ENCODE assay signal across 14 cellular contexts in the genomic region with DNA sequence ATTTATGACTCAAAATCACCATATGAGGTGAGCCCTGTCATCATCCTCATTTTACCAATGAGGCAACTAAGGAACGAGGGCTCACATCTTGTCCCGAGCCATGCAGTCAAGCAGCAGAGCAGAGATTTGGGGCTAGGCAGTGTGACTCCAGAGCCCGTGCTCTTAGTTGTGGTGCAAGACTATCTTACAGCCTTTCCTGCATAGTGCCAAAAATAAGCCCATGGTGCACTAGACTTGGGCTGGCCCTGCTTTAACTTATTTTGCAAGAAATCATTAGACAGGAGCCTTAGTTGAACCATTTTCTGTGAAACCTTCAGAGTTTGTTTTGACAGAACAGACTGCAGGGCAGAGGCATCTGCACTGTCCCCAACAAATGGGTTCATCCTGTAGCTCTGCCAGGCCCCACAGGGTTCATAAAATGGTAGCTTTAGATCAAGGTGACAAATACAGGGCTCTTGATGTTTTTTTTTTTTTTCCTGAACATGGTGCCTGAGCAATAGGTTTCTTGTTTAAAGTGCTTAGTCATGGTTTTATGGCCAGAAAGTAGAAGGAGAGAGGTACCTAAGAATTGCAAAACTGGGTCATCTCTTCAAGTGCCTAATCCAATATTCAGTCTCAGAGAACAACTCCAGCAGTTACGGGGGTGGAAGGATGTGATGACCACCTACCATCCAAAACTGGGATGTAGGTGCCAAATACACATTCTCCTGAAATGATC. TPM values are rescaled to one million over a fixed set of nuclear protein-coding genes. Genes with fewer than 3 reads are reported as not detected.
DNase-seq lines count a peak whose midpoint lies in the region; ATAC-seq and TF ChIP-seq lines count a peak whose summit lies in the region.
"Had no signal": no experiment of that assay in that cellular context is flagged by ENCODE, and none has a peak within 500 bp of the region (broad histone marks: within the 10 kb centered on the region; RNA-seq: fewer than 3 reads in every experiment).

No MANE protein-coding gene starts in this region.

- H3K27me3 ChIP-seq in CD4-positive, alpha-beta memory T cell (ENCODE audit: insufficient read depth, low read length) = no peaks in the 10 kb centered on the region
- H3K27me3 ChIP-seq in mammary epithelial cell (ENCODE audit: insufficient read depth, low read length) = no peaks in the 10 kb centered on the region
- H3K27me3 ChIP-seq in Karpas-422 (ENCODE audit: low read length) = no peaks in the 10 kb centered on the region

- peak overlapping the region; percentile 7 to 89 (median 78) for H3K27ac Mint-ChIP-seq in CD4-positive, alpha-beta memory T cell
- peak overlapping the region in 8 of 10 donors; percentile 22 to 87 (median 66) for H3K27ac Mint-ChIP-seq in naive thymus-derived CD8-positive, alpha-beta T cell
- H3K27ac Mint-ChIP-seq: progenitor cell of endocrine pancreas had no signal

- peaks cover 8 to 16% of the 10 kb centered on the region in 2 donors for H3K36me3 Mint-ChIP-seq in CD4-positive, alpha-beta memory T cell
- peaks cover 0 to 7% (median 0%) of the 10 kb centered on the region in 3 donors for H3K36me3 Mint-ChIP-seq in naive thymus-derived CD8-positive, alpha-beta T cell

- peak overlapping the region in 5 of 8 donors; percentile 8 to 72 (median 52) for H3K4me3 Mint-ChIP-seq in CD4-positive, alpha-beta memory T cell
- peak overlapping the region in 5 of 10 donors; percentile 44 to 63 (median 59) for H3K4me3 Mint-ChIP-seq in naive thymus-derived CD8-positive, alpha-beta T cell

- peaks cover 60 to 89% (median 77%) of the 10 kb centered on the region in 4 donors for H3K4me1 Mint-ChIP-seq in CD4-positive, alpha-beta memory T cell
- H3K4me1 Mint-ChIP-seq in naive thymus-derived CD8-positive, alpha-beta T cell = peaks cover 33 to 80% (median 78%) of the 10 kb centered on the region in 4 donors

- POLR2A ChIA-PET in CD4-positive, alpha-beta memory T cell (lab: Charles Lee; ENCODE audit: partially characterized antibody) = interaction anchor here (1.1 to 1.7 kb wide), 4 partner anchors 37 to 79 kb away, joined by 3 to 8 read pairs (median 4); no protein-coding TSS in a partner anchor
- POLR2A ChIA-PET in naive thymus-derived CD8-positive, alpha-beta T cell (lab: Charles Lee) = no interaction called here

- H3K27ac ChIP-seq in CD4-positive, alpha-beta memory T cell (ENCODE audit: low read depth, low read length) = peak overlapping the region; percentile 24
- H3K27ac ChIP-seq in mammary epithelial cell (ENCODE audit: insufficient read depth, low read depth, low read length) = peak overlapping the region; percentile 83
- no peak overlapping the region for H3K27ac ChIP-seq in Karpas-422 (ENCODE audit: low read length)
- H3K27ac ChIP-seq: C4-2B, thoracic aorta, VCaP had no signal

- peak overlapping the region; percentile 63 for H3K4me2 ChIP-seq in mammary epithelial cell (ENCODE audit: insufficient read depth, low read depth, low read length)
- no peak overlapping the region for H3K4me2 ChIP-seq in Karpas-422 (ENCODE audit: low read depth, low read length, poor library complexity, severe bottlenecking)

- no peaks in the 10 kb centered on the region for H3K9me3 ChIP-seq in CD4-positive, alpha-beta memory T cell (ENCODE audit: control insufficient read depth in 1 of 2, low read length in 2 of 2)
- H3K9me3 ChIP-seq in mammary epithelial cell (replicated peaks; ENCODE audit: insufficient read depth, low read length) (no peaks in the 10 kb centered on the region), Karpas-422 (ENCODE audit: low read length) (no peaks in the 10 kb centered on the region)
- H3K9me3 ChIP-seq: thoracic aorta had no signal

- no peak for TF ChIP-seq CTCF in mammary epithelial cell (conservative IDR thresholded peaks at IDR 0.05 in 1 of 2, IDR thresholded peaks at IDR 0.05 in 1 of 2; ENCODE audit: extremely low read depth in 1 of 2, insufficient read depth in 1 of 2, low read depth in 1 of 2, low read length in 2 of 2)

- H3K79me2 ChIP-seq in mammary epithelial cell (ENCODE audit: insufficient read depth, low read length) = peaks cover 25% of the 10 kb centered on the region
- no peaks in the 10 kb centered on the region for H3K79me2 ChIP-seq in Karpas-422 (ENCODE audit: low read length)

- no peak for DNase-seq in CD4-positive, alpha-beta memory T cell
- DNase-seq in HT1080 (ENCODE audit: low read depth) = peak; percentile 47
- peak; percentile 46 for DNase-seq in mammary epithelial cell
- DNase-seq in naive thymus-derived CD8-positive, alpha-beta T cell = no peak
- DNase-seq in NCI-H82 (lab: John Stamatoyannopoulos, UW) = no peak
- DNase-seq in Karpas-422 = no peak
- DNase-seq: cerebellar nuclear complex, NCI-H1105 had no signal

- no peaks in the 10 kb centered on the region for H3K36me3 ChIP-seq in CD4-positive, alpha-beta memory T cell (ENCODE audit: insufficient read depth, low read length)
- H3K36me3 ChIP-seq in mammary epithelial cell (ENCODE audit: insufficient read depth, low read length) = no peaks in the 10 kb centered on the region
- no peaks in the 10 kb centered on the region for H3K36me3 ChIP-seq in Karpas-422 (ENCODE audit: insufficient read depth, low read length)
- H3K36me3 ChIP-seq: thoracic aorta had no signal

- intact Hi-C loops in CD4-positive, alpha-beta memory T cell (cut with micrococcal nuclease) = no loop called here
- intact Hi-C loops in mammary epithelial cell (cut with micrococcal nuclease) = no loop called here

- H3K4me1 ChIP-seq in CD4-positive, alpha-beta memory T cell (ENCODE audit: insufficient read depth, low read length) = peaks cover 92% of the 10 kb centered on the region
- H3K4me1 ChIP-seq in mammary epithelial cell (ENCODE audit: insufficient read depth, low read length) = peaks cover 75% of the 10 kb centered on the region
- no peaks in the 10 kb centered on the region for H3K4me1 ChIP-seq in Karpas-422 (ENCODE audit: low read length)

- H4K20me1 ChIP-seq in mammary epithelial cell (ENCODE audit: insufficient read depth, low read length) (no peaks in the 10 kb centered on the region), Karpas-422 (ENCODE audit: insufficient read depth, low read depth, low read length) (no peaks in the 10 kb centered on the region)

- no TSS peak for BruUV-seq in mammary epithelial cell (replicated peaks; lab: Mats Ljungman, UMichigan)

- H3K27me3 Mint-ChIP-seq in CD4-positive, alpha-beta memory T cell = no peaks in the 10 kb centered on the region
- no peaks in the 10 kb centered on the region for H3K27me3 Mint-ChIP-seq in naive thymus-derived CD8-positive, alpha-beta T cell
- H3K27me3 Mint-ChIP-seq: progenitor cell of endocrine pancreas had no signal

- no peak for ATAC-seq in naive thymus-derived CD8-positive, alpha-beta T cell
- ATAC-seq in HG02870 (IDR thresholded peaks at IDR 0.05; ENCODE audit: unreplicated experiment) (no peak), HG03520 (IDR thresholded peaks at IDR 0.05; ENCODE audit: unreplicated experiment) (no peak)

- H3K9ac ChIP-seq in mammary epithelial cell (ENCODE audit: insufficient read depth, low read length) = peak overlapping the region; percentile 54
- no peak overlapping the region for H3K9ac ChIP-seq in Karpas-422 (ENCODE audit: low read length)

- in situ Hi-C loops in mammary epithelial cell (cut with MboI; ENCODE audit: low sequenced_read_pairs in 2 of 2) = loop anchor here in 1 of 2 donors (10.0 kb wide), 1 partner anchor 79 kb away; no protein-coding TSS in a partner anchor

- no peaks in the 10 kb centered on the region for H3K9me2 ChIP-seq in Karpas-422 (replicated peaks; ENCODE audit: insufficient read depth, low read length)

- H3K4me3 ChIP-seq in CD4-positive, alpha-beta memory T cell (ENCODE audit: low read length in 2 of 2) = no peak overlapping the region
- no peak overlapping the region for H3K4me3 ChIP-seq in mammary epithelial cell (replicated peaks in 1 of 3; ENCODE audit: insufficient read depth in 1 of 3, low read depth in 2 of 3, low read length in 3 of 3)
- no peak overlapping the region for H3K4me3 ChIP-seq in Karpas-422 (ENCODE audit: low read length)
- H3K4me3 ChIP-seq: thoracic aorta had no signal

- CTCF ChIA-PET in CD4-positive, alpha-beta memory T cell (lab: Charles Lee; ENCODE audit: partially characterized antibody) = interaction anchor here (0.6 to 4.4 kb wide), 20 partner anchors 8 to 1370 kb away, joined by 3 to 25 read pairs (median 6); no protein-coding TSS in a partner anchor
- CTCF ChIA-PET in mammary epithelial cell (lab: Charles Lee; ENCODE audit: low non-redundant PET) = interaction anchor here (0.6 kb wide), 1 partner anchor 151 kb away, joined by 5 read pairs; no protein-coding TSS in a partner anchor

- H3K9me3 Mint-ChIP-seq in CD4-positive, alpha-beta memory T cell = no peaks in the 10 kb centered on the region
- H3K9me3 Mint-ChIP-seq in naive thymus-derived CD8-positive, alpha-beta T cell = no peaks in the 10 kb centered on the region

- dilution Hi-C loops in mammary epithelial cell (cut with HindIII; ENCODE audit: low sequenced_read_pairs) = no loop called here

- 83% methylated on average over 4 of the region's 4 CpGs for WGBS in mammary epithelial cell (ENCODE audit: low coverage, missing lambda C conversion rate)

- H2AFZ ChIP-seq in mammary epithelial cell (ENCODE audit: low read depth, low read length) = no peak overlapping the region
- H2AFZ ChIP-seq in Karpas-422 (ENCODE audit: low read length) = no peak overlapping the region

RNA-seq across cellular contexts. Expression of a gene that starts 56.6 kb away (rescaled TPM):
- total RNA-seq in CD4-positive, alpha-beta memory T cell = 100 to 1,000 TPM; 101 to 112 TPM
- polyA plus RNA-seq in CD4-positive, alpha-beta memory T cell = 10 to 100 TPM; 18.8 to 38.8 TPM
- 12.9 and 18.5 TPM in 2 replicates for total RNA-seq in HT1080 (2014; rRNA removed; shearing (Covaris generic))
- 7.5 and 9.3 TPM in 2 replicates for polyA plus RNA-seq in HT1080 (2015; cell fraction: cytosol; rRNA removed)
- polyA plus RNA-seq in HT1080 (2015; cell fraction: nucleus; rRNA removed) = 14.7 and 16.0 TPM in 2 replicates
- total RNA-seq in mammary epithelial cell = 10 to 100 TPM; 20.8 to 21.2 TPM
- 15.9 TPM for polyA plus RNA-seq in mammary epithelial cell
- polyA minus RNA-seq in mammary epithelial cell = 41.6 TPM
- total RNA-seq in naive thymus-derived CD8-positive, alpha-beta T cell = 10 to 100 TPM; 93.6 to 93.8 TPM
- polyA plus RNA-seq in naive thymus-derived CD8-positive, alpha-beta T cell = 10 to 100 TPM in 2 of 3 donors, 1 to 10 TPM in 1; 9.6 to 14.0 (median 12.3) TPM
- total RNA-seq in Karpas-422 (2014; rRNA removed; shearing (Covaris generic); ENCODE audit: low replicate concordance) = not detected in 2 replicates

Comparison
In these comparisons a context has a peak if more than half of its experiments do, and no peak if none do; other contexts are left out.
1. DNase-seq: peak in HT1080 (single experiment) and mammary epithelial cell (single experiment); none in CD4-positive, alpha-beta memory T cell (0 of 5), naive thymus-derived CD8-positive, alpha-beta T cell (0 of 10), NCI-H82 (single experiment) and Karpas-422 (single experiment).
2. RNA of a gene that starts 56.6 kb away (total RNA-seq): 101 to 112 TPM in CD4-positive, alpha-beta memory T cell, 93.6 to 93.8 TPM in naive thymus-derived CD8-positive, alpha-beta T cell, 20.8 to 21.2 TPM in mammary epithelial cell and 12.9 to 18.5 TPM in HT1080; not detected in Karpas-422; every median in the first group is over 10 times any median in the second.